Comparison of ENCODE assay signal across 12 cellular contexts in genomic region chr11:86931059-86931964, GRCh38. TPM values are rescaled to one million over a fixed set of nuclear protein-coding genes. Genes with fewer than 3 reads are reported as not detected.
DNase-seq lines count a peak whose midpoint lies in the region; ATAC-seq and TF ChIP-seq lines count a peak whose summit lies in the region.
"Had no signal": no experiment of that assay in that cellular context is flagged by ENCODE, and none has a peak within 500 bp of the region (broad histone marks: within the 10 kb centered on the region; RNA-seq: fewer than 3 reads in every experiment).

No MANE protein-coding gene starts in this region.

- peaks cover 16% of the 10 kb centered on the region for H3K4me1 ChIP-seq in testis

- TF ChIP-seq POLR2A in testis (IDR thresholded peaks at IDR 0.05) = no peak

- peak overlapping the region; percentile 89 for H3K27ac ChIP-seq in VCaP
- H3K27ac ChIP-seq in testis = peak overlapping the region; percentile 7 to 27

- 31 to 35% methylated on average over 5 of the region's 5 CpGs for WGBS in testis, 2 donors

- DNase-seq in NCI-H69 (lab: John Stamatoyannopoulos, UW) (peak; percentile 46), left ventricle myocardium superior (no peak), testis (no peak), DMS153 (lab: John Stamatoyannopoulos, UW) (no peak), RKO (ENCODE audit: low spot score) (no peak)
- DNase-seq: activated CD4-positive, alpha-beta T cell treated with anti-CD3 and anti-CD28 coated beads, Interleukin-2, amount 50 U/mL, for 4 hours; CD4-positive, CD25-positive, alpha-beta regulatory T cell; gastrocnemius medialis; NCI-H146; NCI-H510A treated with DMSO at 0.1 percent for 48 hours had no signal

- no peaks in the 10 kb centered on the region for H3K36me3 ChIP-seq in testis (ENCODE audit: low read depth, missing control alignments)
- H3K36me3 ChIP-seq: gastrocnemius medialis had no signal

- TF ChIP-seq CTCF in VCaP (conservative IDR thresholded peaks at IDR 0.05) (no peak), testis (IDR thresholded peaks at IDR 0.05) (no peak)

- intact Hi-C loops in left ventricle myocardium superior (cut with micrococcal nuclease) (no loop called here), testis (cut with DNase I; ENCODE audit: low total_unique reads) (loop anchor here (10.0 kb wide), 1 partner anchor 363 kb away; no protein-coding TSS in a partner anchor)

- no peaks in the 10 kb centered on the region for H3K27me3 ChIP-seq in testis
- H3K27me3 ChIP-seq: gastrocnemius medialis had no signal

- H3K9me3 ChIP-seq in testis = no peaks in the 10 kb centered on the region
- H3K9me3 ChIP-seq: gastrocnemius medialis had no signal

- no peak overlapping the region for H3K4me3 ChIP-seq in testis
- H3K4me3 ChIP-seq: gastrocnemius medialis had no signal

- peak; percentile 52 for ATAC-seq in left ventricle myocardium superior
- no peak for ATAC-seq in GM18517 (IDR thresholded peaks at IDR 0.05; ENCODE audit: unreplicated experiment)
- ATAC-seq: gastrocnemius medialis had no signal

RNA-seq across cellular contexts. Expression of gene FZD4, which starts 23.9 kb away (rescaled TPM):
- total RNA-seq in left ventricle myocardium superior (28.8 TPM), testis (10 to 100 TPM; 31.2 to 31.9 TPM)
- 14.8 TPM for polyA plus RNA-seq in testis (ENCODE audit: insufficient read depth, low read depth, low replicate concordance)
- total RNA-seq: CD4-positive, CD25-positive, alpha-beta regulatory T cell had no signal
- polyA plus RNA-seq: CD4-positive, CD25-positive, alpha-beta regulatory T cell had no signal
